ENCODE assay signal across 32 cellular contexts in genomic region chr4:149108626-149109025, GRCh38.
"Had no signal": no experiment of that assay in that cellular context is flagged by ENCODE, and none has a peak within 500 bp of the region (broad histone marks: within the 10 kb centered on the region; RNA-seq: fewer than 3 reads in every experiment).

No MANE protein-coding gene starts in this region.

- FAIRE-seq: bronchial epithelial cell, colon, TTC549 had no signal

- H2AFZ ChIP-seq: parathyroid adenoma had no signal

- H3K4me3 Mint-ChIP-seq: activated T-cell treated with anti-CD3 and anti-CD28 coated beads, Interleukin-2, amount 50 U/mL, for 24 hours; naive thymus-derived CD8-positive, alpha-beta T cell; neural crest cell; T-helper 1 cell treated with Interleukin-12 subunit alpha and Interleukin-12 subunit beta and Interleukin-4 antibody, amounts not matched to agents 30 μg/mL and 1 μg/mL, for 36 hours had no signal

- H3K4me1 ChIP-seq: heart right ventricle, lower lobe of right lung, parathyroid adenoma, psoas muscle, testis had no signal

- H3K9ac ChIP-seq: parathyroid adenoma had no signal

- H3K4me1 Mint-ChIP-seq: naive thymus-derived CD8-positive, alpha-beta T cell; neural crest cell had no signal

- H3K27ac ChIP-seq: heart right ventricle, lower lobe of right lung, parathyroid adenoma, psoas muscle, testis, transverse colon, WERI-Rb-1 had no signal

- H3K79me2 ChIP-seq: parathyroid adenoma had no signal

- H3K4me3 ChIP-seq: heart right ventricle, lower lobe of right lung, psoas muscle, testis, transverse colon had no signal

- H3K36me3 Mint-ChIP-seq: naive thymus-derived CD8-positive, alpha-beta T cell had no signal

- H3K27me3 Mint-ChIP-seq: activated T-cell treated with anti-CD3 and anti-CD28 coated beads, Interleukin-2, amount 50 U/mL, for 24 hours; naive thymus-derived CD8-positive, alpha-beta T cell had no signal

- H3K9me3 Mint-ChIP-seq: activated T-cell treated with anti-CD3 and anti-CD28 coated beads, Interleukin-2, amount 50 U/mL, for 24 hours; neural crest cell had no signal

- DNase-seq: activated CD4-positive, alpha-beta T cell treated with anti-CD3 and anti-CD28 coated beads for 48 hours; activated CD4-positive, alpha-beta T cell treated with anti-CD3 and anti-CD28 coated beads, Interleukin-2, amount 50 U/mL, for 48 hours; activated CD8-positive, alpha-beta memory T cell treated with anti-CD3 and anti-CD28 coated beads, Interleukin-2, amount 50 U/mL, for 48 hours; activated gamma-delta T cell treated with Interleukin-2 at 50 U/mL for 16 hours; activated naive CD4-positive, alpha-beta T cell treated with anti-CD3 and anti-CD28 coated beads, Interleukin-2, amount 50 U/mL, for 16 hours; activated T-cell treated with anti-CD3 and anti-CD28 coated beads, Interleukin-2, amount 50 U/mL, for 24 hours; amygdala; effector memory CD4-positive, alpha-beta T cell; erythroblast; foreskin melanocyte; heart right ventricle; kidney glomerular epithelial cell; lower lobe of right lung; mesenchymal stem cell; naive thymus-derived CD8-positive, alpha-beta T cell; nucleus accumbens; psoas muscle; right cardiac atrium; stimulated activated CD4-positive, alpha-beta T cell treated with anti-CD3 and anti-CD28 coated beads, Interleukin-2, amount 100 ng/mL, for 48 hours; stimulated activated naive CD4-positive, alpha-beta T cell treated with Interleukin-2 at 50 U/mL for 16 hours; T-helper 9 cell; testis; transverse colon; WERI-Rb-1 had no signal

- H3K27ac Mint-ChIP-seq: activated T-cell treated with anti-CD3 and anti-CD28 coated beads, Interleukin-2, amount 50 U/mL, for 24 hours; naive thymus-derived CD8-positive, alpha-beta T cell; T-helper 1 cell treated with Interleukin-12 subunit alpha and Interleukin-12 subunit beta and Interleukin-4 antibody, amounts not matched to agents 30 μg/mL and 1 μg/mL, for 36 hours had no signal

- H3K9me3 ChIP-seq: lower lobe of right lung, psoas muscle, testis, transverse colon had no signal

- ATAC-seq: activated CD4-positive, CD25-positive, alpha-beta regulatory T cell treated with anti-CD3 and anti-CD28 coated beads, Interleukin-2, amount 50 U/mL, for 24 hours; heart right ventricle; left lobe of liver; lower lobe of right lung; naive thymus-derived CD8-positive, alpha-beta T cell; psoas muscle; right cardiac atrium had no signal

- H3K27me3 ChIP-seq: heart right ventricle, testis, transverse colon had no signal

- H3K36me3 ChIP-seq: heart right ventricle, lower lobe of right lung, transverse colon, WERI-Rb-1 had no signal
